Comparison of ENCODE assay signal across 3 cellular contexts in genomic region chr22:20283674-20284066, GRCh38.
TF ChIP-seq lines count a peak whose summit lies in the region.

No MANE protein-coding gene starts in this region.

TF ChIP-seq in SK-N-SH, 30 proteins besides CTCF, POLR2A, EP300 and RAD21:
- TF ChIP-seq FOXM1 (IDR thresholded peaks at IDR 0.05; ENCODE audit: low read depth) (no peak), GATA2 (CRISPR knock-in tag; IDR thresholded peaks at IDR 0.05) (no peak), EZH2phosphoT487 (IDR thresholded peaks at IDR 0.05; ENCODE audit: borderline replicate concordance, low read depth) (no peak), CHD2 (IDR thresholded peaks at IDR 0.05; ENCODE audit: low read length, partially characterized antibody) (no peak), RFX5 (IDR thresholded peaks at IDR 0.05; ENCODE audit: low read length) (no peak), JUND (IDR thresholded peaks at IDR 0.05) (no peak), RXRA (IDR thresholded peaks at IDR 0.05; ENCODE audit: borderline replicate concordance, low read depth) (no peak), NFIC (IDR thresholded peaks at IDR 0.05; ENCODE audit: borderline replicate concordance) (no peak)

TF ChIP-seq in SK-N-SH treated with all-trans-retinoic acid at 6 μM for 48 hours, 23 proteins besides CTCF, POLR2A, EP300 and RAD21:
- TF ChIP-seq ZNF70 (CRISPR knock-in tag; IDR thresholded peaks at IDR 0.05) (no peak), ZNF8 (CRISPR knock-in tag; IDR thresholded peaks at IDR 0.05) (no peak), ARNTL (CRISPR knock-in tag; IDR thresholded peaks at IDR 0.05; ENCODE audit: borderline replicate concordance, low read depth) (no peak), ZNF565 (CRISPR knock-in tag; conservative IDR thresholded peaks at IDR 0.05; ENCODE audit: low read depth) (no peak), ISL1 (CRISPR knock-in tag; IDR thresholded peaks at IDR 0.05) (no peak), OSR1 (CRISPR knock-in tag; IDR thresholded peaks at IDR 0.05) (no peak), CSRNP3 (CRISPR knock-in tag; IDR thresholded peaks at IDR 0.05) (no peak), ZC3H10 (CRISPR knock-in tag; IDR thresholded peaks at IDR 0.05) (no peak), TSHZ2 (CRISPR knock-in tag; IDR thresholded peaks at IDR 0.05) (no peak), ZFP3 (CRISPR knock-in tag; IDR thresholded peaks at IDR 0.05) (no peak), BACH2 (CRISPR knock-in tag; IDR thresholded peaks at IDR 0.05; ENCODE audit: borderline replicate concordance) (no peak), PATZ1 (CRISPR knock-in tag; IDR thresholded peaks at IDR 0.05; ENCODE audit: borderline replicate concordance) (no peak), SNAI2 (CRISPR knock-in tag; IDR thresholded peaks at IDR 0.05) (no peak), TCF4 (CRISPR knock-in tag; IDR thresholded peaks at IDR 0.05; ENCODE audit: borderline replicate concordance) (no peak)
- TF ChIP-seq, protein P1, sequence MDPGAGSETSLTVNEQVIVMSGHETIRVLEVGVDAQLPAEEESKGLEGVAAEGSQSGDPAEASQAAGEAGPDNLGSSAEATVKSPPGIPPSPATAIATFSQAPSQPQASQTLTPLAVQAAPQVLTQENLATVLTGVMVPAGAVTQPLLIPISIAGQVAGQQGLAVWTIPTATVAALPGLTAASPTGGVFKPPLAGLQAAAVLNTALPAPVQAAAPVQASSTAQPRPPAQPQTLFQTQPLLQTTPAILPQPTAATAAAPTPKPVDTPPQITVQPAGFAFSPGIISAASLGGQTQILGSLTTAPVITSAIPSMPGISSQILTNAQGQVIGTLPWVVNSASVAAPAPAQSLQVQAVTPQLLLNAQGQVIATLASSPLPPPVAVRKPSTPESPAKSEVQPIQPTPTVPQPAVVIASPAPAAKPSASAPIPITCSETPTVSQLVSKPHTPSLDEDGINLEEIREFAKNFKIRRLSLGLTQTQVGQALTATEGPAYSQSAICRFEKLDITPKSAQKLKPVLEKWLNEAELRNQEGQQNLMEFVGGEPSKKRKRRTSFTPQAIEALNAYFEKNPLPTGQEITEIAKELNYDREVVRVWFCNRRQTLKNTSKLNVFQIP (CRISPR knock-in tag; IDR thresholded peaks at IDR 0.05; ENCODE audit: borderline replicate concordance, low read depth): no peak
- TF ChIP-seq, protein P2, sequence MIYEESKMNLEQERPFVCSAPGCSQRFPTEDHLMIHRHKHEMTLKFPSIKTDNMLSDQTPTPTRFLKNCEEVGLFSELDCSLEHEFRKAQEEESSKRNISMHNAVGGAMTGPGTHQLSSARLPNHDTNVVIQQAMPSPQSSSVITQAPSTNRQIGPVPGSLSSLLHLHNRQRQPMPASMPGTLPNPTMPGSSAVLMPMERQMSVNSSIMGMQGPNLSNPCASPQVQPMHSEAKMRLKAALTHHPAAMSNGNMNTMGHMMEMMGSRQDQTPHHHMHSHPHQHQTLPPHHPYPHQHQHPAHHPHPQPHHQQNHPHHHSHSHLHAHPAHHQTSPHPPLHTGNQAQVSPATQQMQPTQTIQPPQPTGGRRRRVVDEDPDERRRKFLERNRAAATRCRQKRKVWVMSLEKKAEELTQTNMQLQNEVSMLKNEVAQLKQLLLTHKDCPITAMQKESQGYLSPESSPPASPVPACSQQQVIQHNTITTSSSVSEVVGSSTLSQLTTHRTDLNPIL (CRISPR knock-in tag; IDR thresholded peaks at IDR 0.05; ENCODE audit: low read depth): no peak

TF ChIP-seq in K562, 482 proteins besides CTCF, POLR2A, EP300 and RAD21:
- TF ChIP-seq, protein P3, sequence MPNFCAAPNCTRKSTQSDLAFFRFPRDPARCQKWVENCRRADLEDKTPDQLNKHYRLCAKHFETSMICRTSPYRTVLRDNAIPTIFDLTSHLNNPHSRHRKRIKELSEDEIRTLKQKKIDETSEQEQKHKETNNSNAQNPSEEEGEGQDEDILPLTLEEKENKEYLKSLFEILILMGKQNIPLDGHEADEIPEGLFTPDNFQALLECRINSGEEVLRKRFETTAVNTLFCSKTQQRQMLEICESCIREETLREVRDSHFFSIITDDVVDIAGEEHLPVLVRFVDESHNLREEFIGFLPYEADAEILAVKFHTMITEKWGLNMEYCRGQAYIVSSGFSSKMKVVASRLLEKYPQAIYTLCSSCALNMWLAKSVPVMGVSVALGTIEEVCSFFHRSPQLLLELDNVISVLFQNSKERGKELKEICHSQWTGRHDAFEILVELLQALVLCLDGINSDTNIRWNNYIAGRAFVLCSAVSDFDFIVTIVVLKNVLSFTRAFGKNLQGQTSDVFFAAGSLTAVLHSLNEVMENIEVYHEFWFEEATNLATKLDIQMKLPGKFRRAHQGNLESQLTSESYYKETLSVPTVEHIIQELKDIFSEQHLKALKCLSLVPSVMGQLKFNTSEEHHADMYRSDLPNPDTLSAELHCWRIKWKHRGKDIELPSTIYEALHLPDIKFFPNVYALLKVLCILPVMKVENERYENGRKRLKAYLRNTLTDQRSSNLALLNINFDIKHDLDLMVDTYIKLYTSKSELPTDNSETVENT (CRISPR knock-in tag; IDR thresholded peaks at IDR 0.05): 0 out of 2 replicates have a peak, but pooled peaks have one; percentile 33
- TF ChIP-seq PTTG1 (tag; IDR thresholded peaks at IDR 0.05; ENCODE audit: low read depth) (no peak), SFPQ (IDR thresholded peaks at IDR 0.05; ENCODE audit: low read depth, low read length) (no peak), NRF1 (conservative IDR thresholded peaks at IDR 0.05 in 1 of 2, IDR thresholded peaks at IDR 0.05 in 1 of 2) (no peak), ZNF766 (CRISPR knock-in tag; conservative IDR thresholded peaks at IDR 0.05) (no peak), TEAD4 (IDR thresholded peaks at IDR 0.05; ENCODE audit: low read length) (no peak), TEAD4 (CRISPR knock-in tag; IDR thresholded peaks at IDR 0.05; ENCODE audit: borderline replicate concordance) (no peak), EWSR1 (IDR thresholded peaks at IDR 0.05; ENCODE audit: borderline replicate concordance, low read depth, partially characterized antibody) (no peak), MECOM (CRISPR knock-in tag; IDR thresholded peaks at IDR 0.05) (no peak), SMAD2 (IDR thresholded peaks at IDR 0.05; ENCODE audit: low read depth, low read length) (no peak), SETDB1 (IDR thresholded peaks at IDR 0.05; ENCODE audit: low read length) (peak; percentile 86), FOSL1 (tag; conservative IDR thresholded peaks at IDR 0.05) (no peak), MBD2 (IDR thresholded peaks at IDR 0.05; ENCODE audit: borderline replicate concordance, low read depth) (0 out of 2 replicates have a peak, but pooled peaks have one; percentile 17), STAT5B (CRISPR knock-in tag; IDR thresholded peaks at IDR 0.05) (no peak), HMGN3 (IDR thresholded peaks at IDR 0.05; ENCODE audit: borderline replicate concordance, extremely low read depth, insufficient read length, low read depth, low read length) (peak; percentile 9), MAX (CRISPR knock-in tag; IDR thresholded peaks at IDR 0.05) (no peak)
- TF ChIP-seq, protein P4, sequence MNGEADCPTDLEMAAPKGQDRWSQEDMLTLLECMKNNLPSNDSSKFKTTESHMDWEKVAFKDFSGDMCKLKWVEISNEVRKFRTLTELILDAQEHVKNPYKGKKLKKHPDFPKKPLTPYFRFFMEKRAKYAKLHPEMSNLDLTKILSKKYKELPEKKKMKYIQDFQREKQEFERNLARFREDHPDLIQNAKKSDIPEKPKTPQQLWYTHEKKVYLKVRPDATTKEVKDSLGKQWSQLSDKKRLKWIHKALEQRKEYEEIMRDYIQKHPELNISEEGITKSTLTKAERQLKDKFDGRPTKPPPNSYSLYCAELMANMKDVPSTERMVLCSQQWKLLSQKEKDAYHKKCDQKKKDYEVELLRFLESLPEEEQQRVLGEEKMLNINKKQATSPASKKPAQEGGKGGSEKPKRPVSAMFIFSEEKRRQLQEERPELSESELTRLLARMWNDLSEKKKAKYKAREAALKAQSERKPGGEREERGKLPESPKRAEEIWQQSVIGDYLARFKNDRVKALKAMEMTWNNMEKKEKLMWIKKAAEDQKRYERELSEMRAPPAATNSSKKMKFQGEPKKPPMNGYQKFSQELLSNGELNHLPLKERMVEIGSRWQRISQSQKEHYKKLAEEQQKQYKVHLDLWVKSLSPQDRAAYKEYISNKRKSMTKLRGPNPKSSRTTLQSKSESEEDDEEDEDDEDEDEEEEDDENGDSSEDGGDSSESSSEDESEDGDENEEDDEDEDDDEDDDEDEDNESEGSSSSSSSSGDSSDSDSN (IDR thresholded peaks at IDR 0.05; ENCODE audit: borderline replicate concordance in 1 of 2, low read depth in 2 of 2, low read length in 2 of 2): peak in 1 of 2 experiments; percentile 28; a peak in 1 of 4 replicates
